ENCODE assay signal across 27 cellular contexts in genomic region chr6:137625808-137626207, GRCh38.
A peak's percentile ranks its signal among the peaks of the same experiment; 100 is the strongest.
DNase-seq lines count a peak whose midpoint lies in the region; ATAC-seq, FAIRE-seq and TF ChIP-seq lines count a peak whose summit lies in the region.
"Had no signal": no experiment of that assay in that cellular context is flagged by ENCODE, and none has a peak within 500 bp of the region (broad histone marks: within the 10 kb centered on the region; RNA-seq: fewer than 3 reads in every experiment).

No MANE protein-coding gene starts in this region.

- H3K4me1 ChIP-seq in DND-41 (ENCODE audit: insufficient read depth, low read length) (no peaks in the 10 kb centered on the region), neural progenitor cell (peaks cover 6% of the 10 kb centered on the region)
- H3K4me1 ChIP-seq: adrenal gland, gastroesophageal sphincter, lower lobe of right lung, prostate gland, suprapubic skin had no signal

- peaks cover 2% of the 10 kb centered on the region for H3K4me1 Mint-ChIP-seq in neural progenitor cell
- peaks cover 3% of the 10 kb centered on the region for H3K4me1 Mint-ChIP-seq in T-helper 17 cell

- H3K27me3 Mint-ChIP-seq in neural progenitor cell (ENCODE audit: insufficient read depth, low read depth) (peaks cover 5% of the 10 kb centered on the region), T-helper 17 cell (peaks cover 60% of the 10 kb centered on the region)

- H3K9ac ChIP-seq in DND-41 (ENCODE audit: low read depth, low read length) (no peak overlapping the region), neural progenitor cell (no peak overlapping the region)

- H3K9me3 Mint-ChIP-seq in neural progenitor cell: no peaks in the 10 kb centered on the region
- H3K9me3 Mint-ChIP-seq: activated T-cell treated with anti-CD3 and anti-CD28 coated beads, Interleukin-2, amount 50 U/mL, for 4 hours; effector memory CD8-positive, alpha-beta T cell; stimulated activated memory B cell treated with anti-CD40 and anti-IgM and Interleukin-4, amounts not matched to agents 10 μg/mL and 1 μg/mL and 100 μg/mL, for 72 hours had no signal

- no peak for FAIRE-seq in HTR-8/SVneo (lab: Jason Lieb, UNC)
- FAIRE-seq: keratinocyte, urothelium cell line had no signal

- H4K20me1 ChIP-seq in DND-41 (ENCODE audit: insufficient read depth, low read length) (no peaks in the 10 kb centered on the region), neural progenitor cell (ENCODE audit: low read depth) (no peaks in the 10 kb centered on the region)

- H3K9me3 ChIP-seq in DND-41 (ENCODE audit: insufficient read depth, low read length, severe bottlenecking) (no peaks in the 10 kb centered on the region), neural progenitor cell (ENCODE audit: low read depth) (no peaks in the 10 kb centered on the region), T-helper 17 cell (ENCODE audit: control insufficient read depth, low read length, poor library complexity, severe bottlenecking) (no peaks in the 10 kb centered on the region)
- H3K9me3 ChIP-seq: adrenal gland, esophagus muscularis mucosa, gastroesophageal sphincter, lower lobe of right lung, prostate gland, suprapubic skin had no signal

- H3K36me3 Mint-ChIP-seq in neural progenitor cell (no peaks in the 10 kb centered on the region), T-helper 17 cell (ENCODE audit: low read depth) (peaks cover 6% of the 10 kb centered on the region)
- H3K36me3 Mint-ChIP-seq: IgD-negative memory B cell; stimulated activated memory B cell treated with anti-CD40 and anti-IgM and Interleukin-4, amounts not matched to agents 10 μg/mL and 1 μg/mL and 100 μg/mL, for 72 hours had no signal

- H3K79me2 ChIP-seq in DND-41 (ENCODE audit: insufficient read depth, low read length) (no peaks in the 10 kb centered on the region), neural progenitor cell (ENCODE audit: low read depth) (no peaks in the 10 kb centered on the region)

- TF ChIP-seq CTCF in DND-41 (IDR thresholded peaks at IDR 0.05; ENCODE audit: borderline replicate concordance, extremely low read depth, low read length, poor library complexity, severe bottlenecking): peak; percentile 42
- TF ChIP-seq CTCF in neural progenitor cell (IDR thresholded peaks at IDR 0.05): peak; percentile 6

- ATAC-seq in DND-41 (ENCODE audit: insufficient read depth, low read depth): no peak
- no peak for ATAC-seq in GM19395 (IDR thresholded peaks at IDR 0.05; ENCODE audit: unreplicated experiment)
- ATAC-seq in T-helper 17 cell: no peak
- ATAC-seq: activated T-cell treated with anti-CD3 and anti-CD28 coated beads, Interleukin-2, amount 50 U/mL, for 4 hours; effector memory CD8-positive, alpha-beta T cell; gastroesophageal sphincter; lower lobe of right lung; stimulated activated memory B cell treated with anti-CD40 and anti-IgM and Interleukin-4, amounts not matched to agents 10 μg/mL and 1 μg/mL and 100 μg/mL, for 72 hours had no signal

- no peaks in the 10 kb centered on the region for H3F3A ChIP-seq in neural progenitor cell (ENCODE audit: low read depth)

- H3K4me3 ChIP-seq in DND-41 (ENCODE audit: low read depth in 1 of 2, low read length in 2 of 2) (no peak overlapping the region), neural progenitor cell (no peak overlapping the region)
- H3K4me3 ChIP-seq: adrenal gland, esophagus muscularis mucosa, gastroesophageal sphincter, lower lobe of right lung, prostate gland, skin epidermis, suprapubic skin had no signal

- H2AFZ ChIP-seq in DND-41 (ENCODE audit: low read depth, low read length) (no peak overlapping the region; the same call in 1 of the 2 replicates), neural progenitor cell (replicated peaks) (no peak overlapping the region)

- H3K4me2 ChIP-seq in DND-41 (ENCODE audit: insufficient read depth, low read length): no peak overlapping the region
- H3K4me2 ChIP-seq in neural progenitor cell: no peak overlapping the region

- H3K27me3 ChIP-seq in DND-41 (ENCODE audit: insufficient read depth, low read length, poor library complexity) (no peaks in the 10 kb centered on the region), neural progenitor cell (no peaks in the 10 kb centered on the region)
- H3K27me3 ChIP-seq: esophagus muscularis mucosa, gastroesophageal sphincter had no signal

- DNase-seq in DND-41 (no peak), HTR-8/SVneo (ENCODE audit: insufficient read length, low spot score) (peak; percentile 6), RPMI8226 (peak; percentile 27), neural progenitor cell (ENCODE audit: low spot score) (no peak), SIG-M5 treated with dmso at 0.1 percent for 504 hours (lab: John Stamatoyannopoulos, UW; ENCODE audit: unreplicated experiment) (no peak), T-helper 17 cell (no peak)
- DNase-seq: activated CD4-positive, CD25-positive, alpha-beta regulatory T cell treated with anti-CD3 and anti-CD28 coated beads, Interleukin-2, amount 50 U/mL, for 72 hours; activated naive CD4-positive, alpha-beta T cell; activated T-cell treated with anti-CD3 and anti-CD28 coated beads, Interleukin-2, amount 50 U/mL, for 4 hours; adrenal gland; COR-L47; effector memory CD8-positive, alpha-beta T cell; lower lobe of right lung; NCI-H1048; NCI-H2029 treated with DMSO at 0.1 percent for 48 hours; NCI-H510A; stimulated activated CD4-positive, alpha-beta T cell treated with anti-CD3 and anti-CD28 coated beads, Interleukin-2, amount 100 ng/mL, for 24 hours had no signal

- no peak overlapping the region for H3K4me3 Mint-ChIP-seq in neural progenitor cell
- no peak overlapping the region for H3K4me3 Mint-ChIP-seq in T-helper 17 cell
- H3K4me3 Mint-ChIP-seq: activated T-cell treated with anti-CD3 and anti-CD28 coated beads, Interleukin-2, amount 50 U/mL, for 4 hours; effector memory CD8-positive, alpha-beta T cell; IgD-negative memory B cell; stimulated activated memory B cell treated with anti-CD40 and anti-IgM and Interleukin-4, amounts not matched to agents 10 μg/mL and 1 μg/mL and 100 μg/mL, for 72 hours had no signal

- no peak overlapping the region for H3K27ac Mint-ChIP-seq in neural progenitor cell
- no peak overlapping the region for H3K27ac Mint-ChIP-seq in T-helper 17 cell
- H3K27ac Mint-ChIP-seq: effector memory CD8-positive, alpha-beta T cell; IgD-negative memory B cell; stimulated activated memory B cell treated with anti-CD40 and anti-IgM and Interleukin-4, amounts not matched to agents 10 μg/mL and 1 μg/mL and 100 μg/mL, for 72 hours had no signal

- H3K36me3 ChIP-seq in DND-41 (ENCODE audit: insufficient read depth, low read length) (no peaks in the 10 kb centered on the region), neural progenitor cell (no peaks in the 10 kb centered on the region)
- H3K36me3 ChIP-seq: adrenal gland, esophagus muscularis mucosa, gastroesophageal sphincter, lower lobe of right lung, prostate gland, suprapubic skin had no signal

- H3K27ac ChIP-seq in DND-41 (ENCODE audit: low read length) (no peak overlapping the region), neural progenitor cell (no peak overlapping the region)
- H3K27ac ChIP-seq: adrenal gland, esophagus muscularis mucosa, gastroesophageal sphincter, lower lobe of right lung, prostate gland, skin epidermis, suprapubic skin had no signal

Comparison
In these comparisons a context has a peak if more than half of its experiments do, and no peak if none do; other contexts are left out.
1. DNase-seq: peak in HTR-8/SVneo (single experiment) and RPMI8226 (single experiment); none in DND-41 (single experiment), neural progenitor cell (single experiment), SIG-M5 treated with dmso at 0.1 percent for 504 hours (single experiment) and T-helper 17 cell (0 of 3).